ENCODE assay signal across 19 cellular contexts in the genomic region with DNA sequence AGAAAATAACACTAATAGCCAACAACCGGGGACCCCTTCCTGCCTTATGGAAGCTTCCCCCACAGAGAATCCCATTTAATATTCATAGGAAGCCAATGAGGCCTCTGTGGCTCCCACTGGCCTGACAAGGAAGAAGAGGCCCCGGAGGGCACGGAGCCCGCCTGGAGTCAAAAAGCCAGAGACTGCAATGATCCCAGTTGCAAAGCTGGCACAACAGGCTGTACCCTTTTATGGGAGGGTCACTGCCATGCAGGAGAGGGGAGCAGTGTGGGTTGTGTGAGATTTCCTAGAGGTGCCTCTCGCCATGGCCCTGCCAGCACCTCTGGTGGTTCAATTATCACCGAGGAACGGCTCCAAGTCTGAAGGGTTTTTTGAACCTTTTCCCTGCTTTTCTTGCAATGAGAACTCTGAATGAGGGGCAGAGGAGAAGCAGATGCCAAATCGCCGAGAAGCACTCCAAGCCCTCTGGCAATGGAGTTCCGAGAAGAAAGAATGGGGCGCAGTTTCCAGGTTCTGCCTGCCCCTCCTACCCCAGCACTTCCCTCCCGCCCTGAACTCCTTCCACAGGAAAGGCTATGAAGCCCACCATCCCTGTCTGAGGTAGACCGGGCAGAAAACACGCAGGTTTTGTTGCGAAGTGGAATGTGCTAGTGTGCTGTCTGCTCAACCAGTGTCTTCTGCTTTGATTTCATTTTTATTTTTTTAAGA.
DNase-seq lines count a peak whose midpoint lies in the region; ATAC-seq, FAIRE-seq and TF ChIP-seq lines count a peak whose summit lies in the region.
"Had no signal": no experiment of that assay in that cellular context is flagged by ENCODE, and none has a peak within 500 bp of the region (broad histone marks: within the 10 kb centered on the region; RNA-seq: fewer than 3 reads in every experiment).

No MANE protein-coding gene starts in this region.

- H3K27me3 ChIP-seq in liver (ENCODE audit: control insufficient read depth in 4 of 4, insufficient read depth in 4 of 4, low read length in 3 of 4) (no peaks in the 10 kb centered on the region), right lobe of liver (no peaks in the 10 kb centered on the region), osteoblast (ENCODE audit: insufficient read depth, low read length) (no peaks in the 10 kb centered on the region)
- H3K27me3 ChIP-seq: body of pancreas had no signal

- no peak for TF ChIP-seq RAD21 in liver (IDR thresholded peaks at IDR 0.05)

- intact Hi-C loops in right lobe of liver (cut with DNase I) (no loop called here), left colon (cut with DNase I, micrococcal nuclease) (no loop called here)

- H3K4me1 ChIP-seq in liver (ENCODE audit: control insufficient read depth in 4 of 4, insufficient read depth in 4 of 4, low read length in 3 of 4) (no peaks in the 10 kb centered on the region), right lobe of liver (no peaks in the 10 kb centered on the region), osteoblast (ENCODE audit: insufficient read depth, low read length) (peaks cover 26% of the 10 kb centered on the region)
- H3K4me1 ChIP-seq: body of pancreas, HAP-1 had no signal

- TF ChIP-seq CTCF in liver (IDR thresholded peaks at IDR 0.05; ENCODE audit: low read depth, low read length, missing input control) (no peak), right lobe of liver (IDR thresholded peaks at IDR 0.05) (no peak), osteoblast (IDR thresholded peaks at IDR 0.05; ENCODE audit: extremely low read depth, low read depth, low read length) (no peak)

- DNase-seq in right lobe of liver: no peak
- DNase-seq in globus pallidus (ENCODE audit: low spot score): peak; percentile 13
- DNase-seq in osteoblast (ENCODE audit: insufficient read length, low spot score, missing footprints): peak; percentile 58
- DNase-seq in GM12892 (ENCODE audit: insufficient read length): no peak
- no peak for DNase-seq in NCI-H1436 (lab: John Stamatoyannopoulos, UW)
- no peak for DNase-seq in left colon
- DNase-seq: activated B cell treated with CpG ODN at 0.5 μM for 24 hours; activated CD8-positive, alpha-beta T cell treated with anti-CD3 and anti-CD28 coated beads, Interleukin-2, amount 10 ng/mL, durations not matched to agents 7 days and 5 days; activated T-cell treated with anti-CD3 and anti-CD28 coated beads, Interleukin-2, amount 50 U/mL, for 48 hours; NCI-H1105; NCI-H2107; NCI-H524; nephron progenitor cell; stimulated activated naive CD4-positive, alpha-beta T cell had no signal

- peak overlapping the region; percentile 45 to 46 for H3K27ac ChIP-seq in liver (ENCODE audit: low read depth in 1 of 2, low read length in 2 of 2)
- H3K27ac ChIP-seq in right lobe of liver: no peak overlapping the region
- peak overlapping the region; percentile 78 for H3K27ac ChIP-seq in osteoblast (ENCODE audit: low read depth, low read length)
- H3K27ac ChIP-seq: body of pancreas had no signal

- WGBS in liver: 80% methylated on average over 15 of the region's 15 CpGs
- 66% methylated on average over 11 of the region's 15 CpGs for WGBS in right lobe of liver (ENCODE audit: insufficient coverage, low coverage, low lambda C conversion rate, missing lambda C conversion rate)

- FAIRE-seq in GM12892 (lab: Jason Lieb, UNC): no peak

- TF ChIP-seq POLR2A in right lobe of liver (IDR thresholded peaks at IDR 0.05) (no peak), GM12892 (IDR thresholded peaks at IDR 0.05; ENCODE audit: low read depth, low read length) (no peak)

- H3K9me3 ChIP-seq in liver (ENCODE audit: control insufficient read depth in 4 of 4, low read length in 3 of 4): no peaks in the 10 kb centered on the region
- H3K9me3 ChIP-seq in right lobe of liver: no peaks in the 10 kb centered on the region
- H3K9me3 ChIP-seq in osteoblast (ENCODE audit: low read depth, low read length): no peaks in the 10 kb centered on the region
- H3K9me3 ChIP-seq: body of pancreas, HAP-1 had no signal

- no peaks in the 10 kb centered on the region for H3K36me3 ChIP-seq in liver (ENCODE audit: control insufficient read depth in 4 of 4, insufficient read depth in 3 of 4, low read depth in 1 of 4, low read length in 3 of 4)
- no peaks in the 10 kb centered on the region for H3K36me3 ChIP-seq in right lobe of liver
- no peaks in the 10 kb centered on the region for H3K36me3 ChIP-seq in osteoblast (ENCODE audit: insufficient read depth, low read length)
- H3K36me3 ChIP-seq: HAP-1 had no signal

- no peak overlapping the region for H3K4me2 ChIP-seq in osteoblast (ENCODE audit: insufficient read depth, low read length)

- peak overlapping the region; percentile 63 for H2AFZ ChIP-seq in osteoblast (ENCODE audit: low read length)

- ATAC-seq in right lobe of liver (no peak), GM21737 (IDR thresholded peaks at IDR 0.05; ENCODE audit: unreplicated experiment) (no peak), left colon (no peak)
- ATAC-seq: activated CD8-positive, alpha-beta T cell treated with anti-CD3 and anti-CD28 coated beads, Interleukin-2, amount 10 ng/mL, durations not matched to agents 7 days and 5 days; body of pancreas; CD8-positive, alpha-beta T cell had no signal

- no peaks in the 10 kb centered on the region for H3K79me2 ChIP-seq in osteoblast (ENCODE audit: insufficient read depth, low read length)

- no peak overlapping the region for H3K9ac ChIP-seq in liver (ENCODE audit: low read depth in 1 of 2, low read length in 2 of 2)

- no peaks in the 10 kb centered on the region for H4K20me1 ChIP-seq in osteoblast (ENCODE audit: insufficient read depth, low read length)

- H3K4me3 ChIP-seq in liver (ENCODE audit: low read depth in 1 of 3, low read length in 3 of 3) (no peak overlapping the region), right lobe of liver (no peak overlapping the region), osteoblast (ENCODE audit: insufficient read depth, low read length) (no peak overlapping the region)
- H3K4me3 ChIP-seq: body of pancreas, HAP-1 had no signal

TF ChIP-seq in liver, 16 proteins besides CTCF, POLR2A, EP300 and RAD21:
- TF ChIP-seq, protein P1, sequence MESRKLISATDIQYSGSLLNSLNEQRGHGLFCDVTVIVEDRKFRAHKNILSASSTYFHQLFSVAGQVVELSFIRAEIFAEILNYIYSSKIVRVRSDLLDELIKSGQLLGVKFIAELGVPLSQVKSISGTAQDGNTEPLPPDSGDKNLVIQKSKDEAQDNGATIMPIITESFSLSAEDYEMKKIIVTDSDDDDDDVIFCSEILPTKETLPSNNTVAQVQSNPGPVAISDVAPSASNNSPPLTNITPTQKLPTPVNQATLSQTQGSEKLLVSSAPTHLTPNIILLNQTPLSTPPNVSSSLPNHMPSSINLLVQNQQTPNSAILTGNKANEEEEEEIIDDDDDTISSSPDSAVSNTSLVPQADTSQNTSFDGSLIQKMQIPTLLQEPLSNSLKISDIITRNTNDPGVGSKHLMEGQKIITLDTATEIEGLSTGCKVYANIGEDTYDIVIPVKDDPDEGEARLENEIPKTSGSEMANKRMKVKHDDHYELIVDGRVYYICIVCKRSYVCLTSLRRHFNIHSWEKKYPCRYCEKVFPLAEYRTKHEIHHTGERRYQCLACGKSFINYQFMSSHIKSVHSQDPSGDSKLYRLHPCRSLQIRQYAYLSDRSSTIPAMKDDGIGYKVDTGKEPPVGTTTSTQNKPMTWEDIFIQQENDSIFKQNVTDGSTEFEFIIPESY (IDR thresholded peaks at IDR 0.05): no peak
- no peak for TF ChIP-seq SP1 (IDR thresholded peaks at IDR 0.05)
- TF ChIP-seq HNF4G (IDR thresholded peaks at IDR 0.05): no peak
- TF ChIP-seq, protein P2, sequence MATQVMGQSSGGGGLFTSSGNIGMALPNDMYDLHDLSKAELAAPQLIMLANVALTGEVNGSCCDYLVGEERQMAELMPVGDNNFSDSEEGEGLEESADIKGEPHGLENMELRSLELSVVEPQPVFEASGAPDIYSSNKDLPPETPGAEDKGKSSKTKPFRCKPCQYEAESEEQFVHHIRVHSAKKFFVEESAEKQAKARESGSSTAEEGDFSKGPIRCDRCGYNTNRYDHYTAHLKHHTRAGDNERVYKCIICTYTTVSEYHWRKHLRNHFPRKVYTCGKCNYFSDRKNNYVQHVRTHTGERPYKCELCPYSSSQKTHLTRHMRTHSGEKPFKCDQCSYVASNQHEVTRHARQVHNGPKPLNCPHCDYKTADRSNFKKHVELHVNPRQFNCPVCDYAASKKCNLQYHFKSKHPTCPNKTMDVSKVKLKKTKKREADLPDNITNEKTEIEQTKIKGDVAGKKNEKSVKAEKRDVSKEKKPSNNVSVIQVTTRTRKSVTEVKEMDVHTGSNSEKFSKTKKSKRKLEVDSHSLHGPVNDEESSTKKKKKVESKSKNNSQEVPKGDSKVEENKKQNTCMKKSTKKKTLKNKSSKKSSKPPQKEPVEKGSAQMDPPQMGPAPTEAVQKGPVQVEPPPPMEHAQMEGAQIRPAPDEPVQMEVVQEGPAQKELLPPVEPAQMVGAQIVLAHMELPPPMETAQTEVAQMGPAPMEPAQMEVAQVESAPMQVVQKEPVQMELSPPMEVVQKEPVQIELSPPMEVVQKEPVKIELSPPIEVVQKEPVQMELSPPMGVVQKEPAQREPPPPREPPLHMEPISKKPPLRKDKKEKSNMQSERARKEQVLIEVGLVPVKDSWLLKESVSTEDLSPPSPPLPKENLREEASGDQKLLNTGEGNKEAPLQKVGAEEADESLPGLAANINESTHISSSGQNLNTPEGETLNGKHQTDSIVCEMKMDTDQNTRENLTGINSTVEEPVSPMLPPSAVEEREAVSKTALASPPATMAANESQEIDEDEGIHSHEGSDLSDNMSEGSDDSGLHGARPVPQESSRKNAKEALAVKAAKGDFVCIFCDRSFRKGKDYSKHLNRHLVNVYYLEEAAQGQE (IDR thresholded peaks at IDR 0.05): no peak
- TF ChIP-seq YY1 (IDR thresholded peaks at IDR 0.05): no peak
- TF ChIP-seq JUND (IDR thresholded peaks at IDR 0.05): no peak
- TF ChIP-seq EGR1 (IDR thresholded peaks at IDR 0.05; ENCODE audit: low read depth in 2 of 2): no peak
- TF ChIP-seq HNF4A (conservative IDR thresholded peaks at IDR 0.05): no peak
- no peak for TF ChIP-seq NR2F2 (IDR thresholded peaks at IDR 0.05)
- TF ChIP-seq GABPA (IDR thresholded peaks at IDR 0.05 in 1 of 2, conservative IDR thresholded peaks at IDR 0.05 in 1 of 2): no peak
- TF ChIP-seq, protein P3, sequence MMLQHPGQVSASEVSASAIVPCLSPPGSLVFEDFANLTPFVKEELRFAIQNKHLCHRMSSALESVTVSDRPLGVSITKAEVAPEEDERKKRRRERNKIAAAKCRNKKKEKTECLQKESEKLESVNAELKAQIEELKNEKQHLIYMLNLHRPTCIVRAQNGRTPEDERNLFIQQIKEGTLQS (IDR thresholded peaks at IDR 0.05): no peak

Comparison
In these comparisons a context has a peak if more than half of its experiments do, and no peak if none do; other contexts are left out.
1. H3K27ac ChIP-seq: peak in liver (2 of 2) and osteoblast (single experiment); none in right lobe of liver (0 of 3).
2. DNase-seq: peak in globus pallidus (single experiment) and osteoblast (single experiment); none in right lobe of liver (0 of 3), GM12892 (single experiment), NCI-H1436 (single experiment) and left colon (0 of 2).